In the genomic region with DNA sequence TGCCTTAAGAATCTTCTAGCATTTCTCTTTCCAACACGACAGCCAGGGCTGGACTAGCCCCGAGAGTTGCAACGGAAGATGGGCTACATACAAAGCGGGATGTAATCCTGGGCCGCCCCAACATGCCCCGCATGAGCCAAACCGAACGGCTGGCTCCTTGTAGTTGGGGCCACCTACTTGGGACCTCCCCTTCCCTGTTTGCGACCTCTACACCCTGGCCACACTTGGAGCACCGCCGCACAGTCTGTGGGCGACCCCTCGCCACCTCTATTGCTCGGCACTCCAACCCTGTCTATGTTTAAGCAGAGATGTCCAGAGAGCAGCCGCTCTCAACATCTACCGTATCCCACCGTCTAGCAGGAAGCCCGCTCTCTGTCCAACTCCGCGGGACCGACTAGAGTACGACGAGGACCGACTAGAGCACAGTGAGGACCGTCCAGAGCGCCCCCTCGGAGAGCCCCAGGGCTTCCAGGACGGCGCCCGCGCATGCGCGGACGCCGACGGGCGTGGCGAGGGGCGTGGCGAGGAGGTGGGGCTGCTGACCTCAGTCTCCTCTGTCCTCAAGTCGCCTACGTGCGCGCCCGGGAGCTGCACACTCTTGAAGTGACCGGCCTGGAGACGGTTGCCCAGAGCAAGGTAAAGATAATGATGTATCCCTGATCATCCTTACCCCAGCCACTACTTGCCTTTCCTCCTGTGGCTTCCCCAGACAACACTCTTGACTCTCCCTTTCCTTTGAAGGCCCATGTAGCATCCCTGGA, we compare ENCODE assay signal across 8 cellular contexts. TPM values are rescaled to one million over a fixed set of nuclear protein-coding genes. Genes with fewer than 3 reads are reported as not detected.
DNase-seq lines count a peak whose midpoint lies in the region; ATAC-seq and TF ChIP-seq lines count a peak whose summit lies in the region.

No MANE protein-coding gene starts in this region.

- peak; percentile 76 for DNase-seq in COLO668 (lab: John Stamatoyannopoulos, UW; ENCODE audit: unreplicated experiment)
- peak; percentile 92 for DNase-seq in HT1080 (ENCODE audit: low read depth)
- peak; percentile 94 for DNase-seq in RKO (ENCODE audit: low spot score)
- DNase-seq in activated gamma-delta T cell (lab: John Stamatoyannopoulos, UW): peak; percentile 70
- peak in 1 of 2 donors; percentile 49 for DNase-seq in foreskin keratinocyte
- DNase-seq in nucleus accumbens (lab: John Stamatoyannopoulos, UW): peak; percentile 33 to 92 (median 81)
- DNase-seq in superior temporal gyrus (ENCODE audit: extremely low spot score): peak; percentile 89

- H3K27me3 ChIP-seq in foreskin keratinocyte: no peaks in the 10 kb centered on the region

- peak overlapping the region; percentile 47 for H3K27ac ChIP-seq in foreskin keratinocyte

- TF ChIP-seq CTCF in foreskin keratinocyte (conservative IDR thresholded peaks at IDR 0.05): no peak

- peaks cover 6% of the 10 kb centered on the region for H3K4me1 ChIP-seq in foreskin keratinocyte

- peak; percentile 93 for ATAC-seq in GM19397 (IDR thresholded peaks at IDR 0.05; ENCODE audit: unreplicated experiment)
- peak; percentile 33 for ATAC-seq in foreskin keratinocyte

RNA-seq across cellular contexts. Expression of gene NEAT1, which starts 32.3 kb away (rescaled TPM):
- 7.9 and 12.9 TPM in 2 replicates for total RNA-seq in HT1080 (2014; rRNA removed; shearing (Covaris generic))
- polyA plus RNA-seq in HT1080 (2015; cell fraction: cytosol; rRNA removed): 77.8 and 83.7 TPM in 2 replicates
- 1,405 and 1,942 TPM in 2 replicates for polyA plus RNA-seq in HT1080 (2015; cell fraction: nucleus; rRNA removed)
- total RNA-seq in foreskin keratinocyte: 66.8 and 83.1 TPM in 2 replicates
- polyA plus RNA-seq in foreskin keratinocyte: 100 and 119 TPM in 2 replicates

RNA-seq across cellular contexts. Expression of gene MALAT1, which starts 44.0 kb away (rescaled TPM):
- 433 and 571 TPM in 2 replicates for total RNA-seq in HT1080 (2014; rRNA removed; shearing (Covaris generic))
- 14.7 and 23.6 TPM in 2 replicates for polyA plus RNA-seq in HT1080 (2015; cell fraction: cytosol; rRNA removed)
- polyA plus RNA-seq in HT1080 (2015; cell fraction: nucleus; rRNA removed): 703 and 1,083 TPM in 2 replicates
- 1,538 and 2,710 TPM in 2 replicates for total RNA-seq in foreskin keratinocyte
- 10.1 and 11.9 TPM in 2 replicates for polyA plus RNA-seq in foreskin keratinocyte
